28 cellular contexts compared by ENCODE assay signal in genomic region chr5:30592833-30593232, GRCh38.
"Had no signal": no experiment of that assay in that cellular context is flagged by ENCODE, and none has a peak within 500 bp of the region (broad histone marks: within the 10 kb centered on the region; RNA-seq: fewer than 3 reads in every experiment).

No MANE protein-coding gene starts in this region.

- H3K4me3 ChIP-seq: SJCRH30, SK-N-MC had no signal

- H3K4me1 Mint-ChIP-seq: activated CD4-positive, alpha-beta memory T cell treated with anti-CD3 and anti-CD28 coated beads, Interleukin-2, amount 10 ng/mL, durations not matched to agents 7 days and 5 days; activated CD8-positive, alpha-beta memory T cell treated with anti-CD3 and anti-CD28 coated beads, Interleukin-2, amount 10 ng/mL, durations not matched to agents 7 days and 5 days; activated naive CD4-positive, alpha-beta T cell treated with anti-CD3 and anti-CD28 coated beads, Interleukin-2, amount 10 ng/mL, durations not matched to agents 7 days and 5 days; activated naive CD8-positive, alpha-beta T cell treated with anti-CD3 and anti-CD28 coated beads, Interleukin-2, amount 50 U/mL, for 24 hours; brain had no signal

- H3K27me3 ChIP-seq: SJCRH30 had no signal

- H3K36me3 ChIP-seq: SJCRH30, WERI-Rb-1 had no signal

- H3K36me3 Mint-ChIP-seq: activated CD8-positive, alpha-beta memory T cell treated with anti-CD3 and anti-CD28 coated beads, Interleukin-2, amount 10 ng/mL, durations not matched to agents 7 days and 5 days; activated naive CD4-positive, alpha-beta T cell treated with anti-CD3 and anti-CD28 coated beads, Interleukin-2, amount 10 ng/mL, durations not matched to agents 7 days and 5 days; activated naive CD8-positive, alpha-beta T cell; brain had no signal

- H3K27ac Mint-ChIP-seq: activated CD4-positive, alpha-beta memory T cell treated with anti-CD3 and anti-CD28 coated beads, Interleukin-2, amount 10 ng/mL, durations not matched to agents 7 days and 5 days; activated CD8-positive, alpha-beta memory T cell treated with anti-CD3 and anti-CD28 coated beads, Interleukin-2, amount 10 ng/mL, durations not matched to agents 7 days and 5 days; activated naive CD4-positive, alpha-beta T cell treated with anti-CD3 and anti-CD28 coated beads, Interleukin-2, amount 10 ng/mL, durations not matched to agents 7 days and 5 days; activated naive CD8-positive, alpha-beta T cell; activated naive CD8-positive, alpha-beta T cell treated with anti-CD3 and anti-CD28 coated beads, Interleukin-2, amount 50 U/mL, for 24 hours; brain had no signal

- H3K9me3 ChIP-seq: SJCRH30 had no signal

- DNase-seq: activated CD4-positive, alpha-beta memory T cell treated with anti-CD3 and anti-CD28 coated beads, Interleukin-2, amount 10 ng/mL, durations not matched to agents 7 days and 5 days; activated CD4-positive, alpha-beta T cell treated with anti-CD3 and anti-CD28 coated beads for 1 hour; activated CD4-positive, alpha-beta T cell treated with anti-CD3 and anti-CD28 coated beads for 48 hours; activated CD4-positive, CD25-positive, alpha-beta regulatory T cell; activated CD8-positive, alpha-beta memory T cell treated with anti-CD3 and anti-CD28 coated beads for 24 hours; activated CD8-positive, alpha-beta memory T cell treated with anti-CD3 and anti-CD28 coated beads, Interleukin-2, amount 10 ng/mL, durations not matched to agents 7 days and 5 days; activated CD8-positive, alpha-beta memory T cell treated with anti-CD3 and anti-CD28 coated beads, Interleukin-2, amount 50 U/mL, for 48 hours; activated effector memory CD4-positive, alpha-beta T cell treated with Interleukin-2 at 50 U/mL for 16 hours; activated naive CD4-positive, alpha-beta T cell treated with anti-CD3 and anti-CD28 coated beads, Interleukin-2, amount 10 ng/mL, durations not matched to agents 7 days and 5 days; activated naive CD8-positive, alpha-beta T cell treated with anti-CD3 and anti-CD28 coated beads, Interleukin-2, amount 50 U/mL, for 24 hours; activated T-cell treated with anti-CD3 and anti-CD28 coated beads, Interleukin-2, amount 50 U/mL, for 48 hours; anterior cingulate cortex; caudate nucleus; cerebellar nuclear complex; NCI-H1105; NCI-H1417 treated with DMSO at 0.1 percent for 48 hours; NCI-H187 treated with DMSO at 0.1 percent for 48 hours; NCI-H2171 treated with DMSO at 0.1 percent for 48 hours; NCI-H226; NCI-H446 treated with DMSO at 0.1 percent for 48 hours; NCI-H524; SHP77; SJCRH30; T1000; WERI-Rb-1 had no signal

- H3K27me3 Mint-ChIP-seq: activated CD4-positive, alpha-beta memory T cell treated with anti-CD3 and anti-CD28 coated beads, Interleukin-2, amount 10 ng/mL, durations not matched to agents 7 days and 5 days; activated CD8-positive, alpha-beta memory T cell treated with anti-CD3 and anti-CD28 coated beads, Interleukin-2, amount 10 ng/mL, durations not matched to agents 7 days and 5 days; activated naive CD4-positive, alpha-beta T cell treated with anti-CD3 and anti-CD28 coated beads, Interleukin-2, amount 10 ng/mL, durations not matched to agents 7 days and 5 days; activated naive CD8-positive, alpha-beta T cell; activated naive CD8-positive, alpha-beta T cell treated with anti-CD3 and anti-CD28 coated beads, Interleukin-2, amount 50 U/mL, for 24 hours; brain had no signal

- H3K9me3 Mint-ChIP-seq: brain had no signal

- H3K27ac ChIP-seq: SJCRH30, SK-N-MC, WERI-Rb-1 had no signal

- H3K4me3 Mint-ChIP-seq: activated CD4-positive, alpha-beta memory T cell treated with anti-CD3 and anti-CD28 coated beads, Interleukin-2, amount 10 ng/mL, durations not matched to agents 7 days and 5 days; activated CD8-positive, alpha-beta memory T cell treated with anti-CD3 and anti-CD28 coated beads, Interleukin-2, amount 10 ng/mL, durations not matched to agents 7 days and 5 days; activated naive CD4-positive, alpha-beta T cell treated with anti-CD3 and anti-CD28 coated beads, Interleukin-2, amount 10 ng/mL, durations not matched to agents 7 days and 5 days; activated naive CD8-positive, alpha-beta T cell; activated naive CD8-positive, alpha-beta T cell treated with anti-CD3 and anti-CD28 coated beads, Interleukin-2, amount 50 U/mL, for 24 hours; brain had no signal
